Comparison of ENCODE assay signal across 11 cellular contexts in the genomic region with DNA sequence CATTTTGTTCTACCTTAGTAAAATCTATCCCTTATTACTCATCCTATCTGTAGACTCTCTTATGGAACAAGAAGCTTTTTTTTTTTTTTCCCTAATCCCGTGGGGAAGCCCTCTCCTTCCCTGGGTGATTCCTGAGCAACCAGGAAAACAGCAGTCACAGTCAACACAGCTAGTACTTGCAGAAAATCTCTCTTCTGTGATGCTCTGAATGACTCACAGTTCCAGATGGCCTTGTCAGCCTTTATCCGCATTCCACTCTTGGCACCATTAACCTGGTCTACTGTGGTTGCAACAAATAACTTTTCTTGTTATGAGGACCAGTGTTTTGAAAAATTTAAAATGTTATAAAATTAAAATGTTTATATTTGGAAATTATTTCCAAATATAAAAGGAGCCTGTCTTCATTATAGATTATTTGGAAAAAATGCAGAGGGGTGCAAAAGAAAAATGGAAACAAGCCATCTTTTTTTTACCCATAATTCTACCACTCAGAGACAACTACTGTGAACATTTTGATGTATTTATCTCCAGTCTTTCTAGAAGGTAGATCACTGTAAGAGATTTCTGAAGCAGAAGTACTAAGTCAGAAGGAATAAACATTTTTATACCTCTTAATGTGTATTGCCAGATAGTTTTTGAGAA.
A peak's percentile ranks its signal among the peaks of the same experiment; 100 is the strongest.
DNase-seq lines count a peak whose midpoint lies in the region; ATAC-seq, FAIRE-seq and TF ChIP-seq lines count a peak whose summit lies in the region.
"Had no signal": no experiment of that assay in that cellular context is flagged by ENCODE, and none has a peak within 500 bp of the region (broad histone marks: within the 10 kb centered on the region; RNA-seq: fewer than 3 reads in every experiment).

No MANE protein-coding gene starts in this region.

- H3K4me3 Mint-ChIP-seq in activated CD8-positive, alpha-beta T cell treated with anti-CD3 and anti-CD28 coated beads for 36 hours = no peak overlapping the region
- no peak overlapping the region for H3K4me3 Mint-ChIP-seq in effector memory CD8-positive, alpha-beta T cell
- H3K4me3 Mint-ChIP-seq: CD4-positive, alpha-beta memory T cell; dendritic cell treated with granulocyte-macrophage colony-stimulating factor and Interleukin-4, amounts not matched to agents 40 ng/mL and 50 ng/mL, for 4 days had no signal

- H3K36me3 Mint-ChIP-seq in activated CD8-positive, alpha-beta T cell treated with anti-CD3 and anti-CD28 coated beads for 36 hours (ENCODE audit: low read depth) = no peaks in the 10 kb centered on the region
- no peaks in the 10 kb centered on the region for H3K36me3 Mint-ChIP-seq in effector memory CD8-positive, alpha-beta T cell (ENCODE audit: insufficient read depth)
- H3K36me3 Mint-ChIP-seq: CD4-positive, alpha-beta memory T cell had no signal

- peaks cover 2% of the 10 kb centered on the region for H3K27me3 Mint-ChIP-seq in activated CD8-positive, alpha-beta T cell treated with anti-CD3 and anti-CD28 coated beads for 36 hours
- H3K27me3 Mint-ChIP-seq in effector memory CD8-positive, alpha-beta T cell = peaks cover 0 to 15% of the 10 kb centered on the region in 2 donors
- H3K27me3 Mint-ChIP-seq: dendritic cell treated with granulocyte-macrophage colony-stimulating factor and Interleukin-4, amounts not matched to agents 40 ng/mL and 50 ng/mL, for 4 days had no signal

- peaks cover 3% of the 10 kb centered on the region for H3K4me1 Mint-ChIP-seq in activated CD8-positive, alpha-beta T cell treated with anti-CD3 and anti-CD28 coated beads for 36 hours (ENCODE audit: low read depth)
- H3K4me1 Mint-ChIP-seq in effector memory CD8-positive, alpha-beta T cell (ENCODE audit: low read depth in 2 of 2) = no peaks in the 10 kb centered on the region
- H3K4me1 Mint-ChIP-seq: CD4-positive, alpha-beta memory T cell had no signal

- CTCF ChIA-PET in AG04449 (lab: Yijun Ruan, JAX) = no interaction called here
- CTCF ChIA-PET in activated CD8-positive, alpha-beta T cell treated with anti-CD3 and anti-CD28 coated beads for 36 hours (lab: Charles Lee) = interaction anchor here (1.3 kb wide), 1 partner anchor 28 kb away, joined by 3 read pairs; no protein-coding TSS in a partner anchor

- H3K27ac Mint-ChIP-seq in activated CD8-positive, alpha-beta T cell treated with anti-CD3 and anti-CD28 coated beads for 36 hours = no peak overlapping the region
- no peak overlapping the region for H3K27ac Mint-ChIP-seq in effector memory CD8-positive, alpha-beta T cell
- H3K27ac Mint-ChIP-seq: CD4-positive, alpha-beta memory T cell; dendritic cell treated with granulocyte-macrophage colony-stimulating factor and Interleukin-4, amounts not matched to agents 40 ng/mL and 50 ng/mL, for 4 days had no signal

- intact Hi-C loops in activated CD8-positive, alpha-beta T cell treated with anti-CD3 and anti-CD28 coated beads for 36 hours (cut with micrococcal nuclease) = no loop called here

- POLR2A ChIA-PET in AG04449 (lab: Yijun Ruan, JAX) = no interaction called here
- POLR2A ChIA-PET in activated CD8-positive, alpha-beta T cell treated with anti-CD3 and anti-CD28 coated beads for 36 hours (lab: Charles Lee) = no interaction called here

- peak; percentile 88 for DNase-seq in AG04449 (ENCODE audit: low read depth, low spot score)
- DNase-seq in LHCN-M2 (ENCODE audit: low read depth) = peak; percentile 99
- peak; percentile 49 to 95 for DNase-seq in lung microvascular endothelial cell (ENCODE audit: low read depth in 2 of 2)
- DNase-seq in activated CD8-positive, alpha-beta T cell treated with anti-CD3 and anti-CD28 coated beads for 36 hours = no peak
- no peak for DNase-seq in ureter (ENCODE audit: low spot score)
- no peak for DNase-seq in amniotic stem cell (lab: John Stamatoyannopoulos, UW)
- no peak for DNase-seq in effector memory CD8-positive, alpha-beta T cell
- DNase-seq: activated CD4-positive, alpha-beta T cell treated with anti-CD3 and anti-CD28 coated beads, Interleukin-2, amount 50 U/mL, for 48 hours; CD4-positive, alpha-beta memory T cell had no signal

- H3K4me3 ChIP-seq in AG04449 (ENCODE audit: low read depth, low read length) = no peak overlapping the region

- H3K9me3 Mint-ChIP-seq in activated CD8-positive, alpha-beta T cell treated with anti-CD3 and anti-CD28 coated beads for 36 hours = peaks cover 2% of the 10 kb centered on the region
- H3K9me3 Mint-ChIP-seq in effector memory CD8-positive, alpha-beta T cell = no peaks in the 10 kb centered on the region

- peak; percentile 55 for FAIRE-seq in endometrium (lab: Jason Lieb, UNC)

- no peak for ATAC-seq in activated CD8-positive, alpha-beta T cell treated with anti-CD3 and anti-CD28 coated beads for 36 hours
- ATAC-seq in effector memory CD8-positive, alpha-beta T cell (replicated peaks) = no peak

- no peak for TF ChIP-seq CTCF in AG04449 (IDR thresholded peaks at IDR 0.05; ENCODE audit: insufficient read depth, low read length, missing control alignments)
- TF ChIP-seq CTCF in activated CD8-positive, alpha-beta T cell treated with anti-CD3 and anti-CD28 coated beads for 36 hours (IDR thresholded peaks at IDR 0.05) = no peak

Comparison
In these comparisons a context has a peak if more than half of its experiments do, and no peak if none do; other contexts are left out.
1. DNase-seq: peak in AG04449 (single experiment), LHCN-M2 (single experiment) and lung microvascular endothelial cell (2 of 2); none in activated CD8-positive, alpha-beta T cell treated with anti-CD3 and anti-CD28 coated beads for 36 hours (single experiment), ureter (single experiment), amniotic stem cell (single experiment) and effector memory CD8-positive, alpha-beta T cell (0 of 3).